In genomic region chr15:39084683-39085530, GRCh38 we compare ENCODE assay signal across 8 cellular contexts.
DNase-seq lines count a peak whose midpoint lies in the region; ATAC-seq lines count a peak whose summit lies in the region.

No MANE protein-coding gene starts in this region.

- DNase-seq in EH (ENCODE audit: low read depth), result peak; percentile 87
- DNase-seq in NCI-H524 treated with DMSO at 0.1 percent for 48 hours (lab: John Stamatoyannopoulos, UW), result peak; percentile 93
- DNase-seq in epidermal melanocyte (ENCODE audit: insufficient read length, low spot score), result peak; percentile 26
- DNase-seq in non-pigmented ciliary epithelial cell (ENCODE audit: low read depth), result peak; percentile 66
- no peak for DNase-seq in CD4-positive, alpha-beta memory T cell
- DNase-seq in activated T-cell treated with anti-CD3 and anti-CD28 coated beads for 4 hours, result no peak
- no peak for DNase-seq in cortex of kidney (lab: John Stamatoyannopoulos, UW)

- no peak overlapping the region for H3K27ac ChIP-seq in CD4-positive, alpha-beta memory T cell (ENCODE audit: low read depth, low read length)

- H3K36me3 Mint-ChIP-seq in CD4-positive, alpha-beta memory T cell, result no peaks in the 10 kb centered on the region

- no peaks in the 10 kb centered on the region for H3K9me3 ChIP-seq in CD4-positive, alpha-beta memory T cell (ENCODE audit: control insufficient read depth in 1 of 2, low read length in 2 of 2)

- H3K4me1 ChIP-seq in CD4-positive, alpha-beta memory T cell (ENCODE audit: insufficient read depth, low read length), result no peaks in the 10 kb centered on the region

- no peak for ATAC-seq in HG02623 (IDR thresholded peaks at IDR 0.05; ENCODE audit: unreplicated experiment)

- H3K9me3 Mint-ChIP-seq in CD4-positive, alpha-beta memory T cell, result peaks cover 0 to 2% (median 0%) of the 10 kb centered on the region in 8 donors

- CTCF ChIA-PET in CD4-positive, alpha-beta memory T cell (lab: Charles Lee; ENCODE audit: partially characterized antibody), result no interaction called here

- POLR2A ChIA-PET in CD4-positive, alpha-beta memory T cell (lab: Charles Lee; ENCODE audit: partially characterized antibody), result interaction anchor here (0.6 kb wide), 1 partner anchor 117 kb away, joined by 3 read pairs; no protein-coding TSS in a partner anchor

- no peak overlapping the region for H3K4me3 Mint-ChIP-seq in CD4-positive, alpha-beta memory T cell

- H3K27me3 Mint-ChIP-seq in CD4-positive, alpha-beta memory T cell, result peaks cover 9 to 14% of the 10 kb centered on the region in 2 donors

- no peak overlapping the region for H3K4me3 ChIP-seq in CD4-positive, alpha-beta memory T cell (ENCODE audit: low read length in 2 of 2)

- intact Hi-C loops in CD4-positive, alpha-beta memory T cell (cut with micrococcal nuclease), result no loop called here

- H3K27me3 ChIP-seq in CD4-positive, alpha-beta memory T cell (ENCODE audit: insufficient read depth, low read length), result no peaks in the 10 kb centered on the region

- H3K4me1 Mint-ChIP-seq in CD4-positive, alpha-beta memory T cell, result no peaks in the 10 kb centered on the region

- no peaks in the 10 kb centered on the region for H3K36me3 ChIP-seq in CD4-positive, alpha-beta memory T cell (ENCODE audit: insufficient read depth, low read length)

- H3K27ac Mint-ChIP-seq in CD4-positive, alpha-beta memory T cell, result no peak overlapping the region

Comparison
In these comparisons a context has a peak if more than half of its experiments do, and no peak if none do; other contexts are left out.
1. DNase-seq: peak in EH (single experiment), NCI-H524 treated with DMSO at 0.1 percent for 48 hours (single experiment), epidermal melanocyte (single experiment) and non-pigmented ciliary epithelial cell (single experiment); none in CD4-positive, alpha-beta memory T cell (0 of 5), activated T-cell treated with anti-CD3 and anti-CD28 coated beads for 4 hours (single experiment) and cortex of kidney (single experiment).